Comparison of ENCODE assay signal across 29 cellular contexts in genomic region chr9:113742471-113742870, GRCh38.
"Had no signal": no experiment of that assay in that cellular context is flagged by ENCODE, and none has a peak within 500 bp of the region (broad histone marks: within the 10 kb centered on the region; RNA-seq: fewer than 3 reads in every experiment).

No MANE protein-coding gene starts in this region.

- H3K4me3 Mint-ChIP-seq: activated naive CD4-positive, alpha-beta T cell treated with anti-CD3 and anti-CD28 coated beads, Interleukin-2, amount 10 ng/mL, durations not matched to agents 7 days and 5 days; activated naive CD8-positive, alpha-beta T cell treated with anti-CD3 and anti-CD28 coated beads, Interleukin-2, amount 10 ng/mL, durations not matched to agents 7 days and 5 days; activated T-cell treated with anti-CD3 and anti-CD28 coated beads, Interleukin-2, amount 50 U/mL, for 72 hours; brain; nephron; T-helper 17 cell had no signal

- H3K9me3 Mint-ChIP-seq: activated naive CD4-positive, alpha-beta T cell treated with anti-CD3 and anti-CD28 coated beads, Interleukin-2, amount 10 ng/mL, durations not matched to agents 7 days and 5 days had no signal

- H3K4me3 ChIP-seq: ascending aorta, heart right ventricle, left ventricle myocardium inferior, lung, ovary, prostate gland, skin epidermis, testis, transverse colon had no signal

- ATAC-seq: activated T-cell treated with anti-CD3 and anti-CD28 coated beads, Interleukin-2, amount 50 U/mL, for 72 hours; esophagus mucosa; heart right ventricle; sciatic nerve; stimulated activated naive CD8-positive, alpha-beta T cell treated with anti-CD3 and anti-CD28 coated beads, Interleukin-15, Interleukin-2, amounts not matched to agents 100 U/mL and 50 U/mL, for 24 hours; T-helper 17 cell had no signal

- H3K27me3 ChIP-seq: ascending aorta, neutrophil, ovary, testis had no signal

- H3K9me3 ChIP-seq: ascending aorta, neutrophil, ovary, prostate gland, testis, transverse colon had no signal

- H3K4me1 ChIP-seq: ascending aorta, prostate gland, testis, transverse colon had no signal

- H3K36me3 ChIP-seq: ascending aorta, heart right ventricle, left ventricle myocardium inferior, neutrophil, ovary, prostate gland, transverse colon, WERI-Rb-1 had no signal

- H3K36me3 Mint-ChIP-seq: activated naive CD4-positive, alpha-beta T cell treated with anti-CD3 and anti-CD28 coated beads, Interleukin-2, amount 10 ng/mL, durations not matched to agents 7 days and 5 days; activated naive CD8-positive, alpha-beta T cell treated with anti-CD3 and anti-CD28 coated beads, Interleukin-2, amount 10 ng/mL, durations not matched to agents 7 days and 5 days; brain had no signal

- H3K27ac ChIP-seq: ascending aorta, heart right ventricle, left ventricle myocardium inferior, neutrophil, ovary, prostate gland, skin epidermis, testis, transverse colon, WERI-Rb-1 had no signal

- DNase-seq: activated CD4-positive, alpha-beta T cell treated with anti-CD3 and anti-CD28 coated beads, Interleukin-2, amount 50 U/mL, for 4 hours; activated effector memory CD4-positive, alpha-beta T cell treated with Interleukin-2 at 50 U/mL for 16 hours; activated naive CD4-positive, alpha-beta T cell treated with anti-CD3 and anti-CD28 coated beads, Interleukin-2, amount 10 ng/mL, durations not matched to agents 7 days and 5 days; activated naive CD8-positive, alpha-beta T cell treated with anti-CD3 and anti-CD28 coated beads, Interleukin-2, amount 10 ng/mL, durations not matched to agents 7 days and 5 days; activated T-cell treated with anti-CD3 and anti-CD28 coated beads for 4 hours; activated T-cell treated with anti-CD3 and anti-CD28 coated beads, Interleukin-2, amount 50 U/mL, for 72 hours; cortex of kidney; foreskin melanocyte; heart right ventricle; left ventricle myocardium inferior; ovary; retina; stimulated activated CD4-positive, alpha-beta T cell treated with anti-CD3 and anti-CD28 coated beads, Interleukin-12 subunit alpha, Interleukin-12 subunit beta, amount 100 ng/mL, for 4 hours; stimulated activated CD4-positive, alpha-beta T cell treated with anti-CD3 and anti-CD28 coated beads, Interleukin-4, amount 100 ng/mL, for 1 hour; stimulated activated naive CD8-positive, alpha-beta T cell treated with anti-CD3 and anti-CD28 coated beads, Interleukin-15, Interleukin-2, amounts not matched to agents 100 U/mL and 50 U/mL, for 24 hours; T-helper 17 cell; T1000; testis; transverse colon; WERI-Rb-1 had no signal

- H3K4me1 Mint-ChIP-seq: activated naive CD4-positive, alpha-beta T cell treated with anti-CD3 and anti-CD28 coated beads, Interleukin-2, amount 10 ng/mL, durations not matched to agents 7 days and 5 days; activated naive CD8-positive, alpha-beta T cell treated with anti-CD3 and anti-CD28 coated beads, Interleukin-2, amount 10 ng/mL, durations not matched to agents 7 days and 5 days; T-helper 17 cell had no signal

- H3K27ac Mint-ChIP-seq: activated naive CD4-positive, alpha-beta T cell treated with anti-CD3 and anti-CD28 coated beads, Interleukin-2, amount 10 ng/mL, durations not matched to agents 7 days and 5 days; activated naive CD8-positive, alpha-beta T cell treated with anti-CD3 and anti-CD28 coated beads, Interleukin-2, amount 10 ng/mL, durations not matched to agents 7 days and 5 days; activated T-cell treated with anti-CD3 and anti-CD28 coated beads, Interleukin-2, amount 50 U/mL, for 72 hours; nephron; T-helper 17 cell had no signal
